ENCODE assay signal across 27 cellular contexts in genomic region chr19:4228765-4229178, GRCh38. TPM values are rescaled to one million over a fixed set of nuclear protein-coding genes. Genes with fewer than 3 reads are reported as not detected.
A peak's percentile ranks its signal among the peaks of the same experiment; 100 is the strongest.
DNase-seq lines count a peak whose midpoint lies in the region; ATAC-seq, FAIRE-seq and TF ChIP-seq lines count a peak whose summit lies in the region.
"Had no signal": no experiment of that assay in that cellular context is flagged by ENCODE, and none has a peak within 500 bp of the region (broad histone marks: within the 10 kb centered on the region; RNA-seq: fewer than 3 reads in every experiment).

No MANE protein-coding gene starts in this region.

- in situ Hi-C loops in K562 (cut with MboI) = no loop called here

- no peaks in the 10 kb centered on the region for H3K9me1 ChIP-seq in K562 (ENCODE audit: control insufficient read depth, insufficient read depth, low read length)

- intact Hi-C loops in Caco-2 (cut with micrococcal nuclease; ENCODE audit: unreplicated experiment) = no loop called here
- intact Hi-C loops in K562 (cut with micrococcal nuclease) = no loop called here
- intact Hi-C loops in sigmoid colon (cut with DNase I) = no loop called here

- no peak overlapping the region for H3K23ac ChIP-seq in H9 (ENCODE audit: insufficient read length, low read depth, low read length)

- no peak for TF ChIP-seq POLR2A in K562 (conservative IDR thresholded peaks at IDR 0.05)
- TF ChIP-seq POLR2A in sigmoid colon (IDR thresholded peaks at IDR 0.05) = no peak

- H4K20me1 ChIP-seq in H9 (ENCODE audit: control insufficient read depth, insufficient read depth, insufficient read length) (peaks cover 3% of the 10 kb centered on the region), K562 (replicated peaks; ENCODE audit: control insufficient read depth, insufficient read depth, low read length) (0 out of 2 replicates have a peak, but pooled peaks cover 5% of the 10 kb centered on the region), osteoblast (ENCODE audit: insufficient read depth, low read length) (no peaks in the 10 kb centered on the region)

- H2BK20ac ChIP-seq in H9 (ENCODE audit: low read depth, low read length, poor library complexity, severe bottlenecking) = no peak overlapping the region

- H3K9me3 ChIP-seq in Caco-2 (no peaks in the 10 kb centered on the region), H9 (ENCODE audit: control insufficient read depth, low read depth, low read length) (no peaks in the 10 kb centered on the region), K562 (replicated peaks; ENCODE audit: control insufficient read depth, insufficient read depth, low read depth, low read length) (no peaks in the 10 kb centered on the region), osteoblast (ENCODE audit: low read depth, low read length) (no peaks in the 10 kb centered on the region), sigmoid colon (no peaks in the 10 kb centered on the region)
- H3K9me3 ChIP-seq: heart left ventricle, thyroid gland had no signal

- H3K27ac Mint-ChIP-seq in Caco-2 (ENCODE audit: unreplicated experiment) = no peak overlapping the region
- H3K27ac Mint-ChIP-seq in H9 = no peak overlapping the region
- H3K27ac Mint-ChIP-seq: activated CD8-positive, alpha-beta T cell treated with anti-CD3 and anti-CD28 coated beads for 36 hours; CD4-positive, CD25-positive, alpha-beta regulatory T cell; naive thymus-derived CD4-positive, alpha-beta T cell; T-cell had no signal

- no peak overlapping the region for H3K27ac ChIP-seq in H9 (ENCODE audit: insufficient read length, low read depth, low read length)
- H3K27ac ChIP-seq in K562 (ENCODE audit: extremely low read depth, low read depth, low read length) = no peak overlapping the region
- H3K27ac ChIP-seq in osteoblast (ENCODE audit: low read depth, low read length) = no peak overlapping the region
- no peak overlapping the region for H3K27ac ChIP-seq in sigmoid colon
- H3K27ac ChIP-seq: heart left ventricle, thyroid gland had no signal

- TF ChIP-seq RAD21 in K562 (CRISPR knock-in tag; conservative IDR thresholded peaks at IDR 0.05 in 1 of 2, IDR thresholded peaks at IDR 0.05 in 1 of 2) = no peak

- no CpG with 5 or more reads among the region's 2 CpGs for WGBS in H9 (ENCODE audit: extremely low coverage, insufficient read length, low lambda C conversion rate)
- 0% methylated on average over 2 of the region's 2 CpGs for WGBS in K562 (ENCODE audit: insufficient coverage, low coverage, missing lambda C conversion rate)
- WGBS in sigmoid colon, 2 donors = 46 to 69% methylated on average over 2 of the region's 2 CpGs

- no peak overlapping the region for H3K4ac ChIP-seq in H9 (ENCODE audit: low read depth, low read length)

- H3K27me3 Mint-ChIP-seq in Caco-2 (ENCODE audit: insufficient read depth, unreplicated experiment) = no peaks in the 10 kb centered on the region
- H3K27me3 Mint-ChIP-seq in H9 (ENCODE audit: low read depth) = peaks cover 8% of the 10 kb centered on the region
- H3K27me3 Mint-ChIP-seq: CD4-positive, CD25-positive, alpha-beta regulatory T cell had no signal

- no peak overlapping the region for H4K8ac ChIP-seq in H9 (replicated peaks; ENCODE audit: insufficient read length, low read depth, low read length)

- H2BK120ac ChIP-seq in H9 (ENCODE audit: low read depth, low read length, poor library complexity, severe bottlenecking) = no peak overlapping the region

- no peak overlapping the region for H3T11ph ChIP-seq in H9 (ENCODE audit: low read length)

- no peak overlapping the region for H4K5ac ChIP-seq in H9 (ENCODE audit: insufficient read length, low read depth, low read length)

- FAIRE-seq in K562 (lab: Jason Lieb, UNC) = no peak

- no peak overlapping the region for H2BK5ac ChIP-seq in H9 (ENCODE audit: insufficient read length, low read length)

- H3K36me3 ChIP-seq in Caco-2 (ENCODE audit: control insufficient read depth, insufficient read depth, low read length) (no peaks in the 10 kb centered on the region), K562 (ENCODE audit: control insufficient read depth, insufficient read depth, low read length) (no peaks in the 10 kb centered on the region), osteoblast (ENCODE audit: insufficient read depth, low read length) (no peaks in the 10 kb centered on the region), sigmoid colon (no peaks in the 10 kb centered on the region)
- H3K36me3 ChIP-seq: brain microvascular endothelial cell, heart left ventricle, thyroid gland had no signal

- no peak for TF ChIP-seq EP300 in K562 (IDR thresholded peaks at IDR 0.05; ENCODE audit: low read length)
- TF ChIP-seq EP300 in sigmoid colon (IDR thresholded peaks at IDR 0.05) = no peak

- no peaks in the 10 kb centered on the region for H3K79me1 ChIP-seq in H9 (ENCODE audit: insufficient read depth, low read depth, low read length, poor library complexity, severe bottlenecking)

- H3K4me3 Mint-ChIP-seq in Caco-2 (ENCODE audit: unreplicated experiment) = no peak overlapping the region
- no peak overlapping the region for H3K4me3 Mint-ChIP-seq in H9
- H3K4me3 Mint-ChIP-seq: activated CD8-positive, alpha-beta T cell treated with anti-CD3 and anti-CD28 coated beads for 36 hours; CD4-positive, CD25-positive, alpha-beta regulatory T cell; naive thymus-derived CD4-positive, alpha-beta T cell; T-cell had no signal

- H2AFZ ChIP-seq in H9 (ENCODE audit: low read length) (no peak overlapping the region), K562 (ENCODE audit: low read depth, low read length) (peak overlapping the region; percentile 66; the same call in 1 of the 2 replicates), osteoblast (ENCODE audit: low read length) (no peak overlapping the region)

- no peak overlapping the region for H2BK12ac ChIP-seq in H9 (ENCODE audit: insufficient read length, low read depth, low read length)

- no peak for DNase-seq in Caco-2
- no peak for DNase-seq in H9
- no peak for DNase-seq in K562 (ENCODE audit: extremely low read depth in 1 of 4, low spot score in 3 of 4)
- DNase-seq in osteoblast (ENCODE audit: insufficient read length, low spot score, missing footprints) = no peak
- DNase-seq in sigmoid colon = no peak
- no peak for DNase-seq in foreskin melanocyte
- no peak for DNase-seq in activated CD8-positive, alpha-beta memory T cell treated with anti-CD3 and anti-CD28 coated beads for 24 hours
- DNase-seq: activated gamma-delta T cell treated with Interleukin-2 at 50 U/mL for 16 hours; activated T-cell treated with anti-CD3 and anti-CD28 coated beads for 4 hours; effector CD4-positive, alpha-beta T cell; KG1; NCI-H1417 treated with DMSO at 0.1 percent for 48 hours; NCI-H2081 treated with DMSO at 0.1 percent for 48 hours; NCI-H446; occipital lobe; SIG-M5 had no signal

- H3K36me3 Mint-ChIP-seq in Caco-2 (ENCODE audit: insufficient read depth, unreplicated experiment) = no peaks in the 10 kb centered on the region
- peaks cover 0 to 4% (median 0%) of the 10 kb centered on the region in 3 experiments; a peak in 2 of 7 replicates for H3K36me3 Mint-ChIP-seq in H9 (ENCODE audit: insufficient read depth in 1 of 3, low read depth in 3 of 3)
- H3K36me3 Mint-ChIP-seq: CD4-positive, CD25-positive, alpha-beta regulatory T cell; T-cell had no signal

- H3K9me3 Mint-ChIP-seq in Caco-2 (ENCODE audit: unreplicated experiment) (no peaks in the 10 kb centered on the region), H9 (peaks cover 1 to 5% of the 10 kb centered on the region in 2 experiments; a peak in 2 of 5 replicates)
- H3K9me3 Mint-ChIP-seq: activated CD8-positive, alpha-beta T cell treated with anti-CD3 and anti-CD28 coated beads for 36 hours; CD4-positive, CD25-positive, alpha-beta regulatory T cell; naive thymus-derived CD4-positive, alpha-beta T cell; T-cell had no signal

- TF ChIP-seq CTCF in Caco-2 (IDR thresholded peaks at IDR 0.05; ENCODE audit: insufficient read depth in 1 of 2, low read depth in 1 of 2, low read length in 1 of 2, severe bottlenecking in 1 of 2, unreplicated experiment in 1 of 2) = no peak
- TF ChIP-seq CTCF in H9 (conservative IDR thresholded peaks at IDR 0.05) = no peak
- TF ChIP-seq CTCF in K562 (IDR thresholded peaks at IDR 0.05 in 2 of 3, conservative IDR thresholded peaks at IDR 0.05 in 1 of 3; ENCODE audit: insufficient read depth in 2 of 3, low read depth in 1 of 3, low read length in 3 of 3) = no peak
- TF ChIP-seq CTCF in osteoblast (IDR thresholded peaks at IDR 0.05; ENCODE audit: extremely low read depth, low read depth, low read length) = no peak
- TF ChIP-seq CTCF in sigmoid colon (IDR thresholded peaks at IDR 0.05) = no peak

- H3K23me2 ChIP-seq in H9 (ENCODE audit: insufficient read length, low read depth, low read length, poor library complexity, severe bottlenecking) = peaks cover 3% of the 10 kb centered on the region

- peaks cover 11% of the 10 kb centered on the region for H3K4me1 ChIP-seq in Caco-2
- H3K4me1 ChIP-seq in H9 (ENCODE audit: insufficient read depth, low read length) = no peaks in the 10 kb centered on the region
- H3K4me1 ChIP-seq in K562 (replicated peaks in 1 of 2; ENCODE audit: control insufficient read depth in 2 of 2, insufficient read depth in 2 of 2, low read length in 2 of 2) = peaks cover 8 to 39% of the 10 kb centered on the region in 2 experiments; a peak in 4 of 5 replicates
- peaks cover 12% of the 10 kb centered on the region for H3K4me1 ChIP-seq in osteoblast (ENCODE audit: insufficient read depth, low read length)
- no peaks in the 10 kb centered on the region for H3K4me1 ChIP-seq in sigmoid colon
- H3K4me1 ChIP-seq: thyroid gland had no signal

- H3K79me2 ChIP-seq in H9 (ENCODE audit: insufficient read depth, low read length) = no peaks in the 10 kb centered on the region
- no peaks in the 10 kb centered on the region for H3K79me2 ChIP-seq in K562 (ENCODE audit: control insufficient read depth, insufficient read depth, low read length)
- H3K79me2 ChIP-seq in osteoblast (ENCODE audit: insufficient read depth, low read length) = no peaks in the 10 kb centered on the region

- H3K56ac ChIP-seq in H9 (ENCODE audit: insufficient read length, low read depth, low read length) = no peak overlapping the region

- H3K4me3 ChIP-seq in Caco-2 (ENCODE audit: low read depth, low read length) = peak overlapping the region; percentile 17
- H3K4me3 ChIP-seq in K562 = no peak overlapping the region
- H3K4me3 ChIP-seq in osteoblast (ENCODE audit: insufficient read depth, low read length) = no peak overlapping the region
- no peak overlapping the region for H3K4me3 ChIP-seq in sigmoid colon
- H3K4me3 ChIP-seq: thyroid gland had no signal

- POLR2A ChIA-PET in Caco-2 (lab: Charles Lee) (no interaction called here), K562 (lab: Yijun Ruan, JAX) (interaction anchor here (1.1 kb wide), 1 partner anchor 7 kb away, joined by 3 read pairs; no protein-coding TSS in a partner anchor)

- ATAC-seq in K562 (no peak), HG03097 (IDR thresholded peaks at IDR 0.05; ENCODE audit: low FRiP score, unreplicated experiment) (no peak)

- no peak overlapping the region for H2BK15ac ChIP-seq in H9 (ENCODE audit: low read depth, low read length)

- no peaks in the 10 kb centered on the region for H3K27me3 ChIP-seq in Caco-2 (replicated peaks; ENCODE audit: control insufficient read depth, insufficient read depth, low read length)
- no peaks in the 10 kb centered on the region for H3K27me3 ChIP-seq in H9 (ENCODE audit: insufficient read depth, low read length)
- peaks cover 0 to 20% of the 10 kb centered on the region in 2 experiments; a peak in 2 of 5 replicates for H3K27me3 ChIP-seq in K562 (ENCODE audit: control insufficient read depth in 2 of 2, insufficient read depth in 2 of 2, low read length in 2 of 2)
- peaks cover 20% of the 10 kb centered on the region for H3K27me3 ChIP-seq in osteoblast (ENCODE audit: insufficient read depth, low read length)
- peaks cover 12 to 58% (median 22%) of the 10 kb centered on the region in 3 donors for H3K27me3 ChIP-seq in sigmoid colon
- H3K27me3 ChIP-seq: brain microvascular endothelial cell had no signal

- no peak overlapping the region for H2AK5ac ChIP-seq in H9 (ENCODE audit: insufficient read length, low read length)

- no peak overlapping the region for H4K91ac ChIP-seq in H9 (ENCODE audit: insufficient read length, low read depth, low read length)

- H3K9ac ChIP-seq in H9 (ENCODE audit: extremely low read depth, insufficient read length, low read length) (no peak overlapping the region), K562 (ENCODE audit: insufficient read depth in 1 of 2, low read depth in 2 of 2, low read length in 2 of 2) (peak overlapping the region in 1 of 2 experiments; percentile 33; a peak in 1 of 4 replicates)

- no TSS peak for BruUV-seq in Caco-2 (replicated peaks; lab: Mats Ljungman, UMichigan)
- BruUV-seq in K562 (replicated peaks; lab: Mats Ljungman, UMichigan) = no TSS peak

- peak overlapping the region; percentile 6 for H3K4me2 ChIP-seq in H9 (ENCODE audit: insufficient read depth, insufficient read length, low read length)
- 0 out of 2 replicates have a peak overlapping the region, but pooled peaks have one; percentile 18 for H3K4me2 ChIP-seq in K562 (ENCODE audit: insufficient read depth, low read length)
- H3K4me2 ChIP-seq in osteoblast (ENCODE audit: insufficient read depth, low read length) = peak overlapping the region; percentile 57

- no peak overlapping the region for H3K14ac ChIP-seq in H9 (ENCODE audit: insufficient read depth, low read length)

- CTCF ChIA-PET in Caco-2 (lab: Charles Lee) = no interaction called here
- CTCF ChIA-PET in K562 (lab: Yijun Ruan, JAX; ENCODE audit: low intra/inter-chr PET ratio) = interaction anchor here (0.6 kb wide), 1 partner anchor 354 kb away, joined by 3 read pairs; no protein-coding TSS in a partner anchor

- H3K18ac ChIP-seq in H9 (ENCODE audit: insufficient read length, low read depth, low read length) = no peak overlapping the region

- H3K4me1 Mint-ChIP-seq in Caco-2 (ENCODE audit: low read depth, unreplicated experiment) = no peaks in the 10 kb centered on the region
- 0 out of 4 replicates have a peak, but pooled peaks cover 0 to 2% of the 10 kb centered on the region in 2 experiments for H3K4me1 Mint-ChIP-seq in H9

RNA-seq across cellular contexts. Expression of gene EBI3, which starts 0.6 kb away (rescaled TPM):
- total RNA-seq in Caco-2 (2022) (0.68 and 0.81 TPM in 2 replicates), H9 (2021) (1.2 and 1.4 TPM in 2 replicates), K562 (2014; rRNA removed) (not detected in 2 replicates), K562 (2014; rRNA removed; fragmentation: Illumina TruSeq; extraction: Trizol) (not detected in 2 replicates), K562 (2015; rRNA removed; fragmentation: Illumina TruSeq; extraction: Trizol) (not detected in 2 replicates), K562 (2021) (0.22 TPM in 1 of 2 replicates, not detected in the other), osteoblast (not detected in 2 replicates), sigmoid colon (1 to 10 TPM; 1.7 to 3.9 (median 2.5) TPM)
- not detected in 2 replicates for total RNA-seq in K562 (2011; cell fraction: chromatin; rRNA removed; ENCODE audit: low replicate concordance)
- 0.33 and 0.39 TPM in 2 replicates for total RNA-seq in K562 (2011; cell fraction: nucleolus; rRNA removed)
- total RNA-seq in K562 (2011; cell fraction: nucleoplasm; rRNA removed) = not detected in 2 replicates
- polyA plus RNA-seq in K562 (2011; rRNA removed) (0.12 and 0.35 TPM in 2 replicates), K562 (2014; fragmentation: Illumina TruSeq; extraction: Trizol) (0.30 TPM in 1 of 2 replicates, not detected in the other), K562 (2014; fragmentation: Nextera tagmentation; extraction: Ambion mirVana) (not detected), K562 (2014; rRNA removed) (0.08 and 0.40 TPM in 2 replicates), sigmoid colon (10 to 100 TPM in 2 of 3 donors, 1 to 10 TPM in 1; 3.6 to 17.6 (median 17.6) TPM)
- 0.34 and 1.2 TPM in 2 replicates for polyA plus RNA-seq in K562 (2011; cell fraction: cytosol; rRNA removed)
- polyA plus RNA-seq in K562 (2011; cell fraction: nucleus; rRNA removed) = 0.13 and 0.36 TPM in 2 replicates
- 0.21 and 0.47 TPM in 2 replicates for polyA plus RNA-seq in K562 (2012)
- not detected in 2 replicates for polyA minus RNA-seq in K562 (2011; rRNA and poly(A)+ RNA removed)
- polyA minus RNA-seq in K562 (2011; cell fraction: cytosol; rRNA and poly(A)+ RNA removed) = not detected in 2 replicates
- not detected in 2 replicates for polyA minus RNA-seq in K562 (2011; cell fraction: nucleus; rRNA and poly(A)+ RNA removed)
- total RNA-seq: CD4-positive, CD25-positive, alpha-beta regulatory T cell had no signal
- polyA plus RNA-seq: naive thymus-derived CD4-positive, alpha-beta T cell had no signal

RNA-seq across cellular contexts. Expression of gene YJU2, which starts 18.1 kb away (rescaled TPM):
- 19.5 TPM in 2 replicates for total RNA-seq in Caco-2 (2022)
- 31.0 and 33.6 TPM in 2 replicates for total RNA-seq in H9 (2021)
- total RNA-seq in K562 (2011; cell fraction: chromatin; rRNA removed; ENCODE audit: low replicate concordance) = 8.3 and 15.5 TPM in 2 replicates
- 12.6 and 14.5 TPM in 2 replicates for total RNA-seq in K562 (2011; cell fraction: nucleolus; rRNA removed)
- 8.1 and 11.4 TPM in 2 replicates for total RNA-seq in K562 (2011; cell fraction: nucleoplasm; rRNA removed)
- total RNA-seq in K562 (2014; rRNA removed) = 34.9 and 46.0 TPM in 2 replicates
- 11.7 and 12.1 TPM in 2 replicates for total RNA-seq in K562 (2014; rRNA removed; fragmentation: Illumina TruSeq; extraction: Trizol)
- total RNA-seq in K562 (2015; rRNA removed; fragmentation: Illumina TruSeq; extraction: Trizol) = 22.4 and 23.5 TPM in 2 replicates
- total RNA-seq in K562 (2021) = 26.5 and 28.6 TPM in 2 replicates
- 12.6 and 15.4 TPM in 2 replicates for polyA plus RNA-seq in K562 (2011; rRNA removed)
- 17.5 and 33.3 TPM in 2 replicates for polyA plus RNA-seq in K562 (2011; cell fraction: cytosol; rRNA removed)
- polyA plus RNA-seq in K562 (2011; cell fraction: nucleus; rRNA removed) = 8.4 and 11.4 TPM in 2 replicates
- polyA plus RNA-seq in K562 (2012) = 20.8 and 26.9 TPM in 2 replicates
- 19.3 and 27.8 TPM in 2 replicates for polyA plus RNA-seq in K562 (2014; fragmentation: Illumina TruSeq; extraction: Trizol)
- 1 to 10 TPM in 1 of 2 experiments, under 1 TPM in 1; 0.41 to 1.4 TPM for polyA plus RNA-seq in K562 (2014; fragmentation: Nextera tagmentation; extraction: Ambion mirVana)
- 33.0 and 34.6 TPM in 2 replicates for polyA plus RNA-seq in K562 (2014; rRNA removed)
- polyA minus RNA-seq in K562 (2011; rRNA and poly(A)+ RNA removed) = 11.0 and 12.5 TPM in 2 replicates
- polyA minus RNA-seq in K562 (2011; cell fraction: cytosol; rRNA and poly(A)+ RNA removed) = 8.3 and 10.7 TPM in 2 replicates
- 3.2 and 6.4 TPM in 2 replicates for polyA minus RNA-seq in K562 (2011; cell fraction: nucleus; rRNA and poly(A)+ RNA removed)
- total RNA-seq in osteoblast = 15.3 and 17.0 TPM in 2 replicates
- total RNA-seq in sigmoid colon = 10 to 100 TPM; 19.4 to 22.5 (median 20.8) TPM
- 10 to 100 TPM; 21.5 to 31.8 (median 24.6) TPM for polyA plus RNA-seq in sigmoid colon

RNA-seq across cellular contexts. Expression of gene ANKRD24, which starts 46.3 kb away (rescaled TPM):
- total RNA-seq in Caco-2 (2022) (0.16 and 0.39 TPM in 2 replicates), H9 (2021) (2.4 and 2.8 TPM in 2 replicates), K562 (2014; rRNA removed) (0.08 TPM in 1 of 2 replicates, not detected in the other), K562 (2014; rRNA removed; fragmentation: Illumina TruSeq; extraction: Trizol) (not detected in 2 replicates), K562 (2015; rRNA removed; fragmentation: Illumina TruSeq; extraction: Trizol) (not detected in 2 replicates), K562 (2021) (0.07 and 0.38 TPM in 2 replicates), osteoblast (0.29 and 0.72 TPM in 2 replicates), sigmoid colon (under 1 TPM; 0.36 to 0.99 (median 0.69) TPM)
- total RNA-seq in K562 (2011; cell fraction: chromatin; rRNA removed; ENCODE audit: low replicate concordance) = 0.53 and 1.2 TPM in 2 replicates
- total RNA-seq in K562 (2011; cell fraction: nucleolus; rRNA removed) = 0.13 and 0.17 TPM in 2 replicates
- 0.15 and 0.37 TPM in 2 replicates for total RNA-seq in K562 (2011; cell fraction: nucleoplasm; rRNA removed)
- polyA plus RNA-seq in K562 (2011; rRNA removed) (0.11 and 0.24 TPM in 2 replicates), K562 (2014; fragmentation: Illumina TruSeq; extraction: Trizol) (0.07 TPM in 1 of 2 replicates, not detected in the other), K562 (2014; fragmentation: Nextera tagmentation; extraction: Ambion mirVana) (not detected), K562 (2014; rRNA removed) (0.03 and 0.12 TPM in 2 replicates), sigmoid colon (1 to 10 TPM in 1 of 3 donors, under 1 TPM in 1, not detected in 1; 0.60 to 1.2 TPM)
- 0.31 and 0.34 TPM in 2 replicates for polyA plus RNA-seq in K562 (2011; cell fraction: cytosol; rRNA removed)
- polyA plus RNA-seq in K562 (2011; cell fraction: nucleus; rRNA removed) = 0.48 TPM in 2 replicates
- 0.09 and 0.51 TPM in 2 replicates for polyA plus RNA-seq in K562 (2012)
- polyA minus RNA-seq in K562 (2011; rRNA and poly(A)+ RNA removed) = 0.11 and 0.27 TPM in 2 replicates
- polyA minus RNA-seq in K562 (2011; cell fraction: cytosol; rRNA and poly(A)+ RNA removed) = not detected in 2 replicates
- 0.11 and 0.13 TPM in 2 replicates for polyA minus RNA-seq in K562 (2011; cell fraction: nucleus; rRNA and poly(A)+ RNA removed)
- total RNA-seq: epithelial cell of proximal tubule had no signal

RNA-seq across cellular contexts. Expression of gene SIRT6, which starts 46.4 kb away (rescaled TPM):
- total RNA-seq in Caco-2 (2022) = 18.2 and 20.1 TPM in 2 replicates
- total RNA-seq in H9 (2021) = 24.9 and 27.0 TPM in 2 replicates
- total RNA-seq in K562 (2011; cell fraction: chromatin; rRNA removed; ENCODE audit: low replicate concordance) = 19.9 and 49.6 TPM in 2 replicates
- total RNA-seq in K562 (2011; cell fraction: nucleolus; rRNA removed) = 43.2 and 44.7 TPM in 2 replicates
- 26.7 and 29.2 TPM in 2 replicates for total RNA-seq in K562 (2011; cell fraction: nucleoplasm; rRNA removed)
- 26.7 and 32.5 TPM in 2 replicates for total RNA-seq in K562 (2014; rRNA removed)
- 0.93 and 2.7 TPM in 2 replicates for total RNA-seq in K562 (2014; rRNA removed; fragmentation: Illumina TruSeq; extraction: Trizol)
- 10.2 and 11.0 TPM in 2 replicates for total RNA-seq in K562 (2015; rRNA removed; fragmentation: Illumina TruSeq; extraction: Trizol)
- 36.6 and 37.7 TPM in 2 replicates for total RNA-seq in K562 (2021)
- 15.0 and 20.8 TPM in 2 replicates for polyA plus RNA-seq in K562 (2011; rRNA removed)
- polyA plus RNA-seq in K562 (2011; cell fraction: cytosol; rRNA removed) = 25.2 and 50.5 TPM in 2 replicates
- 41.0 and 84.2 TPM in 2 replicates for polyA plus RNA-seq in K562 (2011; cell fraction: nucleus; rRNA removed)
- polyA plus RNA-seq in K562 (2012) = 27.9 and 32.4 TPM in 2 replicates
- polyA plus RNA-seq in K562 (2014; fragmentation: Illumina TruSeq; extraction: Trizol) = 8.0 and 23.9 TPM in 2 replicates
- polyA plus RNA-seq in K562 (2014; fragmentation: Nextera tagmentation; extraction: Ambion mirVana) = 1 to 10 TPM; 1.4 to 1.8 TPM
- polyA plus RNA-seq in K562 (2014; rRNA removed) = 37.3 and 41.1 TPM in 2 replicates
- polyA minus RNA-seq in K562 (2011; rRNA and poly(A)+ RNA removed) = 2.9 and 6.5 TPM in 2 replicates
- polyA minus RNA-seq in K562 (2011; cell fraction: cytosol; rRNA and poly(A)+ RNA removed) = 12.1 and 12.7 TPM in 2 replicates
- 11.3 and 13.2 TPM in 2 replicates for polyA minus RNA-seq in K562 (2011; cell fraction: nucleus; rRNA and poly(A)+ RNA removed)
- total RNA-seq in osteoblast = 8.3 and 16.3 TPM in 2 replicates
- total RNA-seq in sigmoid colon = 10 to 100 TPM; 10.3 to 23.5 (median 18.1) TPM
- 100 to 1,000 TPM in 2 of 3 donors, 10 to 100 TPM in 1; 66.1 to 132 (median 129) TPM for polyA plus RNA-seq in sigmoid colon

RNA-seq across cellular contexts. Expression of gene SHD, which starts 50.3 kb away (rescaled TPM):
- total RNA-seq in Caco-2 (2022) = 1.4 and 3.5 TPM in 2 replicates
- total RNA-seq in H9 (2021) = 2.7 and 4.4 TPM in 2 replicates
- total RNA-seq in K562 (2011; cell fraction: chromatin; rRNA removed; ENCODE audit: low replicate concordance) = 0.42 TPM in 1 of 2 replicates, not detected in the other
- total RNA-seq in K562 (2011; cell fraction: nucleolus; rRNA removed) = not detected in 2 replicates
- total RNA-seq in K562 (2011; cell fraction: nucleoplasm; rRNA removed) = not detected in 2 replicates
- 0.33 TPM in 1 of 2 replicates, not detected in the other for total RNA-seq in K562 (2014; rRNA removed)
- total RNA-seq in K562 (2014; rRNA removed; fragmentation: Illumina TruSeq; extraction: Trizol) = not detected in 2 replicates
- 0.15 TPM in 1 of 2 replicates, not detected in the other for total RNA-seq in K562 (2015; rRNA removed; fragmentation: Illumina TruSeq; extraction: Trizol)
- total RNA-seq in K562 (2021) = 0.38 and 0.62 TPM in 2 replicates
- polyA plus RNA-seq in K562 (2011; rRNA removed) = 0.22 TPM in 1 of 2 replicates, not detected in the other
- 0.21 and 0.49 TPM in 2 replicates for polyA plus RNA-seq in K562 (2011; cell fraction: cytosol; rRNA removed)
- 0.36 and 0.90 TPM in 2 replicates for polyA plus RNA-seq in K562 (2011; cell fraction: nucleus; rRNA removed)
- polyA plus RNA-seq in K562 (2012) = 0.78 and 1.4 TPM in 2 replicates
- polyA plus RNA-seq in K562 (2014; fragmentation: Illumina TruSeq; extraction: Trizol) = 0.42 TPM in 1 of 2 replicates, not detected in the other
- under 1 TPM; 0.13 to 0.18 TPM for polyA plus RNA-seq in K562 (2014; fragmentation: Nextera tagmentation; extraction: Ambion mirVana)
- polyA plus RNA-seq in K562 (2014; rRNA removed) = 0.05 and 0.13 TPM in 2 replicates
- not detected in 2 replicates for polyA minus RNA-seq in K562 (2011; rRNA and poly(A)+ RNA removed)
- polyA minus RNA-seq in K562 (2011; cell fraction: cytosol; rRNA and poly(A)+ RNA removed) = not detected in 2 replicates
- not detected in 2 replicates for polyA minus RNA-seq in K562 (2011; cell fraction: nucleus; rRNA and poly(A)+ RNA removed)
- not detected in 2 replicates for total RNA-seq in osteoblast
- not detected for total RNA-seq in sigmoid colon
- polyA plus RNA-seq in sigmoid colon = 10 to 100 TPM; 18.8 to 84.7 (median 68.0) TPM
- total RNA-seq: activated CD8-positive, alpha-beta T cell treated with anti-CD3 and anti-CD28 coated beads for 36 hours; CD4-positive, CD25-positive, alpha-beta regulatory T cell; chondrocyte; epithelial cell of proximal tubule; fibroblast of villous mesenchyme; thyroid gland had no signal
- polyA plus RNA-seq: CD4-positive, CD25-positive, alpha-beta regulatory T cell; heart left ventricle; naive thymus-derived CD4-positive, alpha-beta T cell had no signal

Comparison
In these comparisons a context has a peak if more than half of its experiments do, and no peak if none do; other contexts are left out.
1. H3K4me2 ChIP-seq: peak in every context shown above with its lines; median percentile 57 in osteoblast; 18 in K562; 6 in H9.